17 cellular contexts compared by ENCODE assay signal in genomic region chr7:116561697-116562483, GRCh38. TPM values are rescaled to one million over a fixed set of nuclear protein-coding genes. Genes with fewer than 3 reads are reported as not detected.
DNase-seq lines count a peak whose midpoint lies in the region; ATAC-seq and TF ChIP-seq lines count a peak whose summit lies in the region.
"Had no signal": no experiment of that assay in that cellular context is flagged by ENCODE, and none has a peak within 500 bp of the region (broad histone marks: within the 10 kb centered on the region; RNA-seq: fewer than 3 reads in every experiment).

No MANE protein-coding gene starts in this region.

- WGBS in esophagus muscularis mucosa: 48% methylated on average over 2 of the region's 2 CpGs

- intact Hi-C loops in Panc1 (cut with micrococcal nuclease; ENCODE audit: unreplicated experiment): no loop called here
- intact Hi-C loops in sciatic nerve (cut with DNase I): loop anchor here (10.0 kb wide), 1 partner anchor 1173 kb away; no protein-coding TSS in a partner anchor
- intact Hi-C loops in esophagus muscularis mucosa (cut with DNase I): no loop called here
- intact Hi-C loops in left colon (cut with DNase I, micrococcal nuclease): no loop called here

- H3K27me3 ChIP-seq in Panc1 (ENCODE audit: control insufficient read depth, insufficient read depth, low read length): no peaks in the 10 kb centered on the region
- H3K27me3 ChIP-seq in esophagus muscularis mucosa: no peaks in the 10 kb centered on the region
- H3K27me3 ChIP-seq: BE2C, suprapubic skin had no signal

- H3K9me3 ChIP-seq in Panc1 (ENCODE audit: control insufficient read depth, insufficient read depth, low read depth, low read length): no peaks in the 10 kb centered on the region
- H3K9me3 ChIP-seq in esophagus muscularis mucosa: no peaks in the 10 kb centered on the region
- H3K9me3 ChIP-seq: BE2C, suprapubic skin had no signal

- in situ Hi-C loops in Panc1 (cut with HindIII; ENCODE audit: low pct_unique_long_range_greater_than_20kb, low sequenced_read_pairs): no loop called here

- H3K36me3 ChIP-seq in Panc1 (ENCODE audit: control insufficient read depth, insufficient read depth, low read length): peaks cover 21% of the 10 kb centered on the region
- peaks cover 0 to 27% (median 19%) of the 10 kb centered on the region in 4 donors for H3K36me3 ChIP-seq in esophagus muscularis mucosa
- H3K36me3 ChIP-seq: BE2C had no signal

- BruUV-seq in Panc1 (replicated peaks; lab: Mats Ljungman, UMichigan): no TSS peak

- no peak overlapping the region for H3K4me3 ChIP-seq in Panc1 (ENCODE audit: low read depth in 2 of 2, low read length in 2 of 2)
- H3K4me3 ChIP-seq in esophagus muscularis mucosa: no peak overlapping the region
- H3K4me3 ChIP-seq: suprapubic skin had no signal

- POLR2A ChIA-PET in Panc1 (lab: Charles Lee): no interaction called here

- peaks cover 21% of the 10 kb centered on the region for H3K4me1 ChIP-seq in Panc1 (ENCODE audit: control insufficient read depth, insufficient read depth, low read length)
- peaks cover 29 to 34% (median 31%) of the 10 kb centered on the region in 4 donors for H3K4me1 ChIP-seq in esophagus muscularis mucosa
- H3K4me1 ChIP-seq: BE2C had no signal

- DNase-seq in EH (ENCODE audit: low read depth) (peak; percentile 79), Panc1 (ENCODE audit: low read depth, low spot score) (no peak), fibroblast of peridontal ligament (ENCODE audit: extremely low read depth) (peak; percentile 83), sciatic nerve (ENCODE audit: low spot score) (no peak), UCSD-AML1 (lab: John Stamatoyannopoulos, UW; ENCODE audit: unreplicated experiment) (no peak), esophagus muscularis mucosa (ENCODE audit: extremely low spot score) (no peak), left colon (no peak), kidney glomerular epithelial cell (lab: John Stamatoyannopoulos, UW) (no peak)
- DNase-seq: activated CD4-positive, alpha-beta T cell treated with anti-CD3 and anti-CD28 coated beads, Interleukin-2, amount 50 U/mL, for 4 hours; BE2C; DMS 273 treated with DMSO at 0.1 percent for 48 hours; endodermal cell; H9; NCI-H1930; NCI-H524 treated with DMSO at 0.1 percent for 48 hours had no signal

- TF ChIP-seq CTCF in Panc1 (IDR thresholded peaks at IDR 0.05) (no peak), esophagus muscularis mucosa (IDR thresholded peaks at IDR 0.05) (no peak)

- peak; percentile 41; the same call in 1 of the 2 replicates for ATAC-seq in Panc1
- peak; percentile 88 for ATAC-seq in sciatic nerve
- ATAC-seq in left colon: no peak

- no peak for TF ChIP-seq POLR2A in esophagus muscularis mucosa (IDR thresholded peaks at IDR 0.05; ENCODE audit: low read depth)

- no peak overlapping the region for H3K27ac ChIP-seq in Panc1 (ENCODE audit: low read length)
- no peak overlapping the region for H3K27ac ChIP-seq in esophagus muscularis mucosa (replicated peaks in 1 of 4)
- H3K27ac ChIP-seq: suprapubic skin had no signal

- CTCF ChIA-PET in Panc1 (lab: Charles Lee): no interaction called here

- no peak for TF ChIP-seq EP300 in esophagus muscularis mucosa (IDR thresholded peaks at IDR 0.05)

RNA-seq across cellular contexts. Expression of gene CAV1, which starts 37.1 kb away (rescaled TPM):
- total RNA-seq in Panc1 (2021; ENCODE audit: unreplicated experiment) (496 TPM), sciatic nerve (353 TPM), esophagus muscularis mucosa (100 to 1,000 TPM; 434 to 638 (median 591) TPM), left colon (10 to 100 TPM; 15.7 to 74.1 TPM)
- 465 TPM for polyA plus RNA-seq in Panc1 (2012; ENCODE audit: insufficient read length)
- total RNA-seq: OCI-LY7 had no signal

Comparison
In these comparisons a context has a peak if more than half of its experiments do, and no peak if none do; other contexts are left out.
1. DNase-seq: peak in EH (single experiment) and fibroblast of peridontal ligament (single experiment); none in Panc1 (single experiment), sciatic nerve (single experiment), UCSD-AML1 (single experiment), esophagus muscularis mucosa (single experiment), left colon (0 of 2) and kidney glomerular epithelial cell (single experiment).